ENCODE assay signal across 1 cellular context in genomic region chr1:5868931-5869500, GRCh38.
TF ChIP-seq lines count a peak whose summit lies in the region.

No MANE protein-coding gene starts in this region.

TF ChIP-seq in HEK293, 187 proteins besides CTCF, POLR2A, EP300 and RAD21 (continued from another document):
- peak; percentile 92 for TF ChIP-seq ZSCAN4 (tag by site-specific recombination; IDR thresholded peaks at IDR 0.05)
TF ChIP-seq in HEK293: peak in this region for 4.
